In the genomic region with DNA sequence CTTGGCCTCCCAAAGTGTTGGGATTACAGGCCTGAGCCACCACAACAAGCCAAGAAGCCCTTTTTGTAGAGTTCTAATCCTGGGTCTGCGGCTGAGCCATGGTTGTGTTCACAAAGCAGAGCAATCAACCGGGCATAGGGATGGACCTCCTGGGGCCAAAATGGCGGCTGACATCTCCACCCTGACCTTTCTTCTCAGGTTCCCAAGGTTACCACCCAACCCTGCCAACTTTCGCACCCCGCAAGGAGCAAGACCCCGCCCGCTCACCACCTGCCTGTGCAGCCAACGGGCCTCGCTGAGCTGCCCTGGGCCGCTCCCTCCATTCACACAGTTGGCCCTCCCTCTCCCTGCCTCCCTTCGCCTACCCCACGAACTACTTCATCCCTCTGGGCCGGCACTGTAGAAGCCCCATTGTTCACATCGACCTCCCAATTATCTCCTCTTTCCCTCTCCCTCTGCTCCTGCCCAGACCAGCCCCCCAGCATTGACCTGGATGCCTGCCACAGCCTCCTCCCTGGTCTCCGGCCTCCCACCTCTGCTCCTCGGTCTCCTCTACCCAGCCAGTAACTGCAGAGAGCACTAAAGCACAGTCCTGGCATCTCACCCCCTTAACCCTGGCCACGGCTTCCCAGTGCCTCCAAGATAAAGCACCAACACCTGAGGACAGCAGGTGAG, we compare ENCODE assay signal across 20 cellular contexts.
A peak's percentile ranks its signal among the peaks of the same experiment; 100 is the strongest.
DNase-seq lines count a peak whose midpoint lies in the region; ATAC-seq and TF ChIP-seq lines count a peak whose summit lies in the region.
"Had no signal": no experiment of that assay in that cellular context is flagged by ENCODE, and none has a peak within 500 bp of the region (broad histone marks: within the 10 kb centered on the region; RNA-seq: fewer than 3 reads in every experiment).

No MANE protein-coding gene starts in this region.

- in situ Hi-C loops in mammary epithelial cell (cut with MboI; ENCODE audit: low sequenced_read_pairs in 2 of 2) = no loop called here

- POLR2A ChIA-PET in MCF 10A (lab: Yijun Ruan, JAX) = interaction anchor here (0.6 to 3.2 kb wide), 6 partner anchors 12 to 70 kb away, joined by 3 to 36 read pairs (median 6); no protein-coding TSS in a partner anchor

- H3K9me3 ChIP-seq in mammary epithelial cell (replicated peaks; ENCODE audit: insufficient read depth, low read length) (no peaks in the 10 kb centered on the region), suprapubic skin (no peaks in the 10 kb centered on the region), uterus (no peaks in the 10 kb centered on the region)

- peaks cover 36% of the 10 kb centered on the region for H3K4me1 Mint-ChIP-seq in MCF 10A (ENCODE audit: insufficient read depth, unreplicated experiment)
- peaks cover 13% of the 10 kb centered on the region for H3K4me1 Mint-ChIP-seq in activated T-helper 1 cell treated with anti-CD3 and anti-CD28 coated beads, Interleukin-12 subunit alpha, Interleukin-12 subunit beta, Interleukin-2, Interleukin-4 antibody, amounts not matched to agents 30 ng/mL and 10 ng/mL and 1 ng/mL, durations not matched to agents 14 hours and 24 hours and 36 hours (ENCODE audit: low read depth)
- H3K4me1 Mint-ChIP-seq: activated naive CD4-positive, alpha-beta T cell treated with anti-CD3 and anti-CD28 coated beads, Interleukin-2, amount 50 U/mL, for 24 hours had no signal

- no peaks in the 10 kb centered on the region for H3K27me3 Mint-ChIP-seq in MCF 10A (ENCODE audit: insufficient read depth, unreplicated experiment)
- peaks cover 1% of the 10 kb centered on the region for H3K27me3 Mint-ChIP-seq in activated T-helper 1 cell treated with anti-CD3 and anti-CD28 coated beads, Interleukin-12 subunit alpha, Interleukin-12 subunit beta, Interleukin-2, Interleukin-4 antibody, amounts not matched to agents 30 ng/mL and 10 ng/mL and 1 ng/mL, durations not matched to agents 14 hours and 24 hours and 36 hours (ENCODE audit: insufficient read depth)
- H3K27me3 Mint-ChIP-seq: activated naive CD4-positive, alpha-beta T cell treated with anti-CD3 and anti-CD28 coated beads, Interleukin-2, amount 50 U/mL, for 24 hours; naive thymus-derived CD4-positive, alpha-beta T cell had no signal

- H3K4me2 ChIP-seq in mammary epithelial cell (ENCODE audit: insufficient read depth, low read depth, low read length) = no peak overlapping the region

- H3K36me3 ChIP-seq in mammary epithelial cell (ENCODE audit: insufficient read depth, low read length) (no peaks in the 10 kb centered on the region), suprapubic skin (no peaks in the 10 kb centered on the region), uterus (no peaks in the 10 kb centered on the region)

- no peak overlapping the region for H2AFZ ChIP-seq in mammary epithelial cell (ENCODE audit: low read depth, low read length)
- H2AFZ ChIP-seq: parathyroid adenoma had no signal

- no peaks in the 10 kb centered on the region for H4K20me1 ChIP-seq in mammary epithelial cell (ENCODE audit: insufficient read depth, low read length)

- H3K4me3 ChIP-seq in mammary epithelial cell (replicated peaks in 1 of 3; ENCODE audit: insufficient read depth in 1 of 3, low read depth in 2 of 3, low read length in 3 of 3) = no peak overlapping the region
- H3K4me3 ChIP-seq in suprapubic skin = peak overlapping the region; percentile 37
- H3K4me3 ChIP-seq in uterus = no peak overlapping the region

- H3K27ac Mint-ChIP-seq in MCF 10A (ENCODE audit: low read depth, unreplicated experiment) = no peak overlapping the region
- peak overlapping the region; percentile 27 for H3K27ac Mint-ChIP-seq in activated T-helper 1 cell treated with anti-CD3 and anti-CD28 coated beads, Interleukin-12 subunit alpha, Interleukin-12 subunit beta, Interleukin-2, Interleukin-4 antibody, amounts not matched to agents 30 ng/mL and 10 ng/mL and 1 ng/mL, durations not matched to agents 14 hours and 24 hours and 36 hours
- H3K27ac Mint-ChIP-seq: activated CD4-positive, alpha-beta memory T cell treated with anti-CD3 and anti-CD28 coated beads, Interleukin-2, amount 10 ng/mL, durations not matched to agents 7 days and 5 days; activated naive CD4-positive, alpha-beta T cell treated with anti-CD3 and anti-CD28 coated beads, Interleukin-2, amount 50 U/mL, for 24 hours had no signal

- H3K4me1 ChIP-seq in mammary epithelial cell (ENCODE audit: insufficient read depth, low read length) (peaks cover 38% of the 10 kb centered on the region), suprapubic skin (peaks cover 18% of the 10 kb centered on the region), uterus (peaks cover 0 to 4% of the 10 kb centered on the region in 2 donors)
- H3K4me1 ChIP-seq: parathyroid adenoma had no signal

- dilution Hi-C loops in mammary epithelial cell (cut with HindIII; ENCODE audit: low sequenced_read_pairs) = no loop called here

- no peaks in the 10 kb centered on the region for H3K36me3 Mint-ChIP-seq in MCF 10A (ENCODE audit: insufficient read depth, unreplicated experiment)
- H3K36me3 Mint-ChIP-seq in activated T-helper 1 cell treated with anti-CD3 and anti-CD28 coated beads, Interleukin-12 subunit alpha, Interleukin-12 subunit beta, Interleukin-2, Interleukin-4 antibody, amounts not matched to agents 30 ng/mL and 10 ng/mL and 1 ng/mL, durations not matched to agents 14 hours and 24 hours and 36 hours (ENCODE audit: low read depth) = no peaks in the 10 kb centered on the region
- H3K36me3 Mint-ChIP-seq: activated naive CD4-positive, alpha-beta T cell treated with anti-CD3 and anti-CD28 coated beads, Interleukin-2, amount 50 U/mL, for 24 hours; naive thymus-derived CD4-positive, alpha-beta T cell had no signal

- no peaks in the 10 kb centered on the region for H3K9me3 Mint-ChIP-seq in MCF 10A (ENCODE audit: unreplicated experiment)
- H3K9me3 Mint-ChIP-seq in activated T-helper 1 cell treated with anti-CD3 and anti-CD28 coated beads, Interleukin-12 subunit alpha, Interleukin-12 subunit beta, Interleukin-2, Interleukin-4 antibody, amounts not matched to agents 30 ng/mL and 10 ng/mL and 1 ng/mL, durations not matched to agents 14 hours and 24 hours and 36 hours = no peaks in the 10 kb centered on the region
- H3K9me3 Mint-ChIP-seq: activated CD4-positive, alpha-beta memory T cell treated with anti-CD3 and anti-CD28 coated beads, Interleukin-2, amount 10 ng/mL, durations not matched to agents 7 days and 5 days; activated naive CD4-positive, alpha-beta T cell treated with anti-CD3 and anti-CD28 coated beads, Interleukin-2, amount 50 U/mL, for 24 hours had no signal

- CTCF ChIA-PET in MCF 10A (lab: Yijun Ruan, JAX) = interaction anchor here (0.5 to 1.9 kb wide), 7 partner anchors 9 to 235 kb away, joined by 3 to 9 read pairs (median 3); no protein-coding TSS in a partner anchor
- CTCF ChIA-PET in mammary epithelial cell (lab: Charles Lee; ENCODE audit: low non-redundant PET) = no interaction called here

- H3K79me2 ChIP-seq in mammary epithelial cell (ENCODE audit: insufficient read depth, low read length) = no peaks in the 10 kb centered on the region
- H3K79me2 ChIP-seq: parathyroid adenoma had no signal

- H3K27me3 ChIP-seq in mammary epithelial cell (ENCODE audit: insufficient read depth, low read length) (no peaks in the 10 kb centered on the region), suprapubic skin (no peaks in the 10 kb centered on the region), uterus (no peaks in the 10 kb centered on the region)

- no peak for ATAC-seq in left lobe of liver

- TF ChIP-seq POLR2A in suprapubic skin (IDR thresholded peaks at IDR 0.05) = no peak
- TF ChIP-seq POLR2A in uterus (IDR thresholded peaks at IDR 0.05) = no peak

- peak overlapping the region; percentile 11 for H3K4me3 Mint-ChIP-seq in MCF 10A (ENCODE audit: unreplicated experiment)
- H3K4me3 Mint-ChIP-seq in activated T-helper 1 cell treated with anti-CD3 and anti-CD28 coated beads, Interleukin-12 subunit alpha, Interleukin-12 subunit beta, Interleukin-2, Interleukin-4 antibody, amounts not matched to agents 30 ng/mL and 10 ng/mL and 1 ng/mL, durations not matched to agents 14 hours and 24 hours and 36 hours = no peak overlapping the region
- H3K4me3 Mint-ChIP-seq: activated CD4-positive, alpha-beta memory T cell treated with anti-CD3 and anti-CD28 coated beads, Interleukin-2, amount 10 ng/mL, durations not matched to agents 7 days and 5 days; CD14-positive monocyte had no signal

- H3K27ac ChIP-seq in mammary epithelial cell (ENCODE audit: insufficient read depth, low read depth, low read length) (no peak overlapping the region), suprapubic skin (no peak overlapping the region), uterus (no peak overlapping the region)
- H3K27ac ChIP-seq: parathyroid adenoma had no signal

- BruUV-seq in MCF 10A (replicated peaks; lab: Mats Ljungman, UMichigan) = no TSS peak
- no TSS peak for BruUV-seq in mammary epithelial cell (replicated peaks; lab: Mats Ljungman, UMichigan)

- DNase-seq in MCF 10A (ENCODE audit: unreplicated experiment) = no peak
- no peak for DNase-seq in mammary epithelial cell
- DNase-seq in activated T-helper 1 cell treated with anti-CD3 and anti-CD28 coated beads, Interleukin-12 subunit alpha, Interleukin-12 subunit beta, Interleukin-2, Interleukin-4 antibody, amounts not matched to agents 30 ng/mL and 10 ng/mL and 1 ng/mL, durations not matched to agents 14 hours and 24 hours and 36 hours (ENCODE audit: low spot score) = no peak
- peak; percentile 54 for DNase-seq in left lobe of liver (ENCODE audit: low spot score)
- no peak for DNase-seq in suprapubic skin (ENCODE audit: low spot score in 2 of 2)
- no peak for DNase-seq in HCEC 1CT
- no peak for DNase-seq in mucosa of gallbladder (ENCODE audit: low spot score)
- DNase-seq in uterus = no peak
- DNase-seq: activated CD4-positive, alpha-beta memory T cell treated with anti-CD3 and anti-CD28 coated beads, Interleukin-2, amount 10 ng/mL, durations not matched to agents 7 days and 5 days; DMS 273 treated with DMSO at 0.1 percent for 48 hours; effector CD8-positive, alpha-beta T cell; KBM-7; naive thymus-derived CD4-positive, alpha-beta T cell; NCI-H187 treated with DMSO at 0.1 percent for 48 hours; NCI-H774; right cardiac atrium; Right ventricle myocardium superior had no signal

- TF ChIP-seq EP300 in suprapubic skin (IDR thresholded peaks at IDR 0.05) = no peak

- WGBS in mammary epithelial cell (ENCODE audit: low coverage, missing lambda C conversion rate) = 72% methylated on average over 16 of the region's 17 CpGs
- 88% methylated on average over 17 of the region's 17 CpGs for WGBS in suprapubic skin

- no peak overlapping the region for H3K9ac ChIP-seq in mammary epithelial cell (ENCODE audit: insufficient read depth, low read length)
- H3K9ac ChIP-seq: parathyroid adenoma had no signal

- intact Hi-C loops in MCF 10A (cut with micrococcal nuclease) = loop anchor here (2.0 kb wide), 1 partner anchor 63 kb away; no protein-coding TSS in a partner anchor
- intact Hi-C loops in mammary epithelial cell (cut with micrococcal nuclease) = no loop called here
- intact Hi-C loops in activated T-helper 1 cell treated with anti-CD3 and anti-CD28 coated beads, Interleukin-12 subunit alpha, Interleukin-12 subunit beta, Interleukin-2, Interleukin-4 antibody, amounts not matched to agents 30 ng/mL and 10 ng/mL and 1 ng/mL, durations not matched to agents 14 hours and 24 hours and 36 hours (cut with micrococcal nuclease) = no loop called here
- intact Hi-C loops in uterus (cut with DNase I; ENCODE audit: low total_unique reads) = no loop called here

- TF ChIP-seq CTCF in MCF 10A (IDR thresholded peaks at IDR 0.05; ENCODE audit: unreplicated experiment) (no peak), mammary epithelial cell (conservative IDR thresholded peaks at IDR 0.05 in 1 of 2, IDR thresholded peaks at IDR 0.05 in 1 of 2; ENCODE audit: extremely low read depth in 1 of 2, insufficient read depth in 1 of 2, low read depth in 1 of 2, low read length in 2 of 2) (no peak), suprapubic skin (IDR thresholded peaks at IDR 0.05) (no peak), uterus (IDR thresholded peaks at IDR 0.05) (no peak)
